Comparison of ENCODE assay signal across 8 cellular contexts in genomic region chr1:222589462-222590302, GRCh38. TPM values are rescaled to one million over a fixed set of nuclear protein-coding genes. Genes with fewer than 3 reads are reported as not detected.
DNase-seq lines count a peak whose midpoint lies in the region; ATAC-seq, FAIRE-seq and TF ChIP-seq lines count a peak whose summit lies in the region.

Gene TAF1A, minus strand, starts transcription at chr1:222589933.

- no peaks in the 10 kb centered on the region for H3K36me3 ChIP-seq in WERI-Rb-1
- no peaks in the 10 kb centered on the region for H3K36me3 ChIP-seq in bronchial epithelial cell (ENCODE audit: control insufficient read depth, insufficient read depth, low read length)
- no peaks in the 10 kb centered on the region for H3K36me3 ChIP-seq in smooth muscle cell (ENCODE audit: low read depth)

- H3K4me2 ChIP-seq in smooth muscle cell = peak within 1 kb of the TSS; percentile 95

- no peak for TF ChIP-seq CTCF in AG04449 (IDR thresholded peaks at IDR 0.05; ENCODE audit: insufficient read depth, low read length, missing control alignments)
- TF ChIP-seq CTCF in WERI-Rb-1 (IDR thresholded peaks at IDR 0.05; ENCODE audit: low read depth, low read length) = no peak
- TF ChIP-seq CTCF in bronchial epithelial cell (IDR thresholded peaks at IDR 0.05; ENCODE audit: insufficient read depth, low read length, severe bottlenecking) = no peak
- no peak for TF ChIP-seq CTCF in smooth muscle cell (IDR thresholded peaks at IDR 0.05; ENCODE audit: borderline replicate concordance, insufficient read depth, poor library complexity, severe bottlenecking)

- ATAC-seq in GM18868 (IDR thresholded peaks at IDR 0.05; ENCODE audit: unreplicated experiment) = peak; percentile 100
- peak; percentile 98 for ATAC-seq in HG03103 (IDR thresholded peaks at IDR 0.05; ENCODE audit: low read depth, unreplicated experiment)

- no peaks in the 10 kb centered on the region for H3K27me3 ChIP-seq in WERI-Rb-1 (ENCODE audit: insufficient read depth, low read depth, severe bottlenecking)
- H3K27me3 ChIP-seq in bronchial epithelial cell (ENCODE audit: control insufficient read depth, insufficient read depth, low read length) = no peaks in the 10 kb centered on the region
- no peaks in the 10 kb centered on the region for H3K27me3 ChIP-seq in smooth muscle cell (ENCODE audit: low read depth)

- DNase-seq in AG04449 (ENCODE audit: low read depth, low spot score) = peak; percentile 7
- peak; percentile 92 for DNase-seq in NCI-H2227 treated with DMSO at 0.1 percent for 48 hours (lab: John Stamatoyannopoulos, UW)
- DNase-seq in WERI-Rb-1 = peak; percentile 66
- peak; percentile 72 for DNase-seq in bronchial epithelial cell (ENCODE audit: low read depth)
- peak; percentile 91 for DNase-seq in iPS-NIHi7 (ENCODE audit: extremely low spot score)
- DNase-seq in smooth muscle cell (lab: John Stamatoyannopoulos, UW; ENCODE audit: unreplicated experiment) = peak; percentile 23

- H4K20me1 ChIP-seq in smooth muscle cell (ENCODE audit: low read depth) = no peaks in the 10 kb centered on the region

- H3K27ac ChIP-seq in WERI-Rb-1 (peak within 1 kb of the TSS; percentile 72), smooth muscle cell (ENCODE audit: low read depth) (peak within 1 kb of the TSS; percentile 57)

- H3K9me3 ChIP-seq in WERI-Rb-1 (ENCODE audit: severe bottlenecking) = no peaks in the 10 kb centered on the region
- no peaks in the 10 kb centered on the region for H3K9me3 ChIP-seq in smooth muscle cell (replicated peaks; ENCODE audit: low read depth)

- CTCF ChIA-PET in AG04449 (lab: Yijun Ruan, JAX) = interaction anchor here (0.8 to 3.8 kb wide), 7 partner anchors 8 to 500 kb away, joined by 3 to 14 read pairs (median 3); no protein-coding TSS in a partner anchor

- H3F3A ChIP-seq in smooth muscle cell (ENCODE audit: low read depth) = no peaks in the 10 kb centered on the region

- H3K4me3 ChIP-seq in AG04449 (ENCODE audit: low read depth, low read length) (peak within 1 kb of the TSS; percentile 72), WERI-Rb-1 (ENCODE audit: low read depth, low read length) (peak within 1 kb of the TSS; percentile 83), bronchial epithelial cell (ENCODE audit: low read depth, low read length) (peak within 1 kb of the TSS; percentile 61), smooth muscle cell (peak within 1 kb of the TSS; percentile 89)

- peaks cover 17% of the 10 kb centered on the region for H3K4me1 ChIP-seq in smooth muscle cell (ENCODE audit: low read depth)

- peak within 1 kb of the TSS; percentile 99 for H2AFZ ChIP-seq in smooth muscle cell (ENCODE audit: low read depth)

- no peak for FAIRE-seq in bronchial epithelial cell (lab: Jason Lieb, UNC)

- POLR2A ChIA-PET in AG04449 (lab: Yijun Ruan, JAX) = interaction anchor here (0.5 to 0.8 kb wide), 2 partner anchors 30 to 42 kb away, joined by 3 read pairs; no protein-coding TSS in a partner anchor

- peak within 1 kb of the TSS; percentile 64 for H3K9ac ChIP-seq in smooth muscle cell (ENCODE audit: low read depth)

- WGBS in smooth muscle cell (ENCODE audit: low lambda C conversion rate) = 1% methylated on average over 41 of the region's 41 CpGs

- peaks cover 19% of the 10 kb centered on the region for H3K79me2 ChIP-seq in smooth muscle cell (ENCODE audit: low read depth)

RNA-seq across cellular contexts. Expression of gene TAF1A, which starts in this region (rescaled TPM):
- total RNA-seq in bronchial epithelial cell (11.6 and 14.5 TPM in 2 replicates), smooth muscle cell (7.4 and 10.6 TPM in 2 replicates)
- polyA plus RNA-seq in smooth muscle cell = 5.1 and 6.2 TPM in 2 replicates

Comparison
In these comparisons a context has a peak if more than half of its experiments do, and no peak if none do; other contexts are left out.
1. Peak in every context shown above with its lines: DNase-seq, ATAC-seq, H3K4me3 ChIP-seq and H3K27ac ChIP-seq.
2. DNase-seq: peak in every context shown above with its lines; median percentile 92 in NCI-H2227 treated with DMSO at 0.1 percent for 48 hours; 91 in iPS-NIHi7; 72 in bronchial epithelial cell; 66 in WERI-Rb-1; 23 in smooth muscle cell; 7 in AG04449.